12 cellular contexts compared by ENCODE assay signal in the genomic region with DNA sequence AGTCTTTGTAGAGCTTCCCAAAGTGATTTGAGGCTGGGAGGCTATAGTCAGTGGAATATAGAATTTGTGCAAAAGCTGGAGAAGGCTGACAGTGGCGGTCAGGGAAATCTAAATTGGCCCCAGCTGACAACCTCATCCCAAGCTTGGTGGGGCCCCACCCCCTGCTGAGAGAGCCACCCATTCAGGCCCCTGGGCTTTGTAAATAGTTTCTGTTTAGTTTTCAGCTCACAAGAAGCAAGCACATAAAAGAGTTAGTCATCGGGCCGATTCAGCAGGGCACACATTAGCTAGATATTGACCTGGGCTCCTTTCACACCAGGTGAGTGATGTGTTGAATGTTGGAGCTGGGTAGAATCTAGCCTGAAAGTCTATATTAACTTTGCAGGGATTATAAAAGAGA.
DNase-seq lines count a peak whose midpoint lies in the region; ATAC-seq and TF ChIP-seq lines count a peak whose summit lies in the region.
"Had no signal": no experiment of that assay in that cellular context is flagged by ENCODE, and none has a peak within 500 bp of the region (broad histone marks: within the 10 kb centered on the region; RNA-seq: fewer than 3 reads in every experiment).

No MANE protein-coding gene starts in this region.

- no peak overlapping the region for H3K27ac Mint-ChIP-seq in activated CD4-positive, alpha-beta T cell treated with anti-CD3 and anti-CD28 coated beads for 36 hours
- no peak overlapping the region for H3K27ac Mint-ChIP-seq in activated CD8-positive, alpha-beta T cell treated with anti-CD3 and anti-CD28 coated beads for 36 hours
- H3K27ac Mint-ChIP-seq: CD4-positive, CD25-positive, alpha-beta regulatory T cell had no signal

- H2BK120ac ChIP-seq in trophoblast cell (ENCODE audit: insufficient read depth, low read length, poor library complexity), result no peak overlapping the region

- CTCF ChIA-PET in activated CD4-positive, alpha-beta T cell treated with anti-CD3 and anti-CD28 coated beads for 36 hours (lab: Charles Lee), result interaction anchor here (1.0 kb wide), 1 partner anchor 29 kb away, joined by 3 read pairs; no protein-coding TSS in a partner anchor
- CTCF ChIA-PET in activated CD8-positive, alpha-beta T cell treated with anti-CD3 and anti-CD28 coated beads for 36 hours (lab: Charles Lee), result no interaction called here

- ATAC-seq in activated CD4-positive, alpha-beta T cell treated with anti-CD3 and anti-CD28 coated beads for 36 hours, result no peak
- ATAC-seq in GM21447 (IDR thresholded peaks at IDR 0.05; ENCODE audit: unreplicated experiment) (no peak), GM19351 (IDR thresholded peaks at IDR 0.05; ENCODE audit: unreplicated experiment) (no peak)
- ATAC-seq in activated CD8-positive, alpha-beta T cell treated with anti-CD3 and anti-CD28 coated beads for 36 hours, result no peak

- peaks cover 5% of the 10 kb centered on the region for H3K27me3 Mint-ChIP-seq in activated CD4-positive, alpha-beta T cell treated with anti-CD3 and anti-CD28 coated beads for 36 hours
- peaks cover 1% of the 10 kb centered on the region for H3K27me3 Mint-ChIP-seq in activated CD8-positive, alpha-beta T cell treated with anti-CD3 and anti-CD28 coated beads for 36 hours

- no peak overlapping the region for H3K9ac ChIP-seq in trophoblast cell (ENCODE audit: low read length)

- no peak overlapping the region for H4K8ac ChIP-seq in trophoblast cell (ENCODE audit: low read depth, low read length)

- POLR2A ChIA-PET in activated CD4-positive, alpha-beta T cell treated with anti-CD3 and anti-CD28 coated beads for 36 hours (lab: Charles Lee), result no interaction called here
- POLR2A ChIA-PET in activated CD8-positive, alpha-beta T cell treated with anti-CD3 and anti-CD28 coated beads for 36 hours (lab: Charles Lee), result no interaction called here

- TF ChIP-seq CTCF in NB4 (IDR thresholded peaks at IDR 0.05; ENCODE audit: low read depth, low read length), result no peak
- TF ChIP-seq CTCF in epithelial cell of esophagus (IDR thresholded peaks at IDR 0.05; ENCODE audit: insufficient read depth, low read depth, low read length, missing control alignments), result no peak
- TF ChIP-seq CTCF in activated CD8-positive, alpha-beta T cell treated with anti-CD3 and anti-CD28 coated beads for 36 hours (IDR thresholded peaks at IDR 0.05), result no peak

- H3K23ac ChIP-seq in trophoblast cell (ENCODE audit: low read length), result no peak overlapping the region

- H3K4me3 Mint-ChIP-seq in activated CD4-positive, alpha-beta T cell treated with anti-CD3 and anti-CD28 coated beads for 36 hours, result no peak overlapping the region
- H3K4me3 Mint-ChIP-seq in activated CD8-positive, alpha-beta T cell treated with anti-CD3 and anti-CD28 coated beads for 36 hours, result no peak overlapping the region
- H3K4me3 Mint-ChIP-seq: CD4-positive, CD25-positive, alpha-beta regulatory T cell had no signal

- peaks cover 3% of the 10 kb centered on the region for H3K4me1 Mint-ChIP-seq in activated CD4-positive, alpha-beta T cell treated with anti-CD3 and anti-CD28 coated beads for 36 hours
- H3K4me1 Mint-ChIP-seq in activated CD8-positive, alpha-beta T cell treated with anti-CD3 and anti-CD28 coated beads for 36 hours (ENCODE audit: low read depth), result peaks cover 3% of the 10 kb centered on the region
- H3K4me1 Mint-ChIP-seq: CD4-positive, CD25-positive, alpha-beta regulatory T cell had no signal

- no peak overlapping the region for H3K14ac ChIP-seq in trophoblast cell (ENCODE audit: low read length)

- no peak overlapping the region for H3K4me3 ChIP-seq in NB4 (ENCODE audit: low read depth, low read length)
- H3K4me3 ChIP-seq in epithelial cell of esophagus (ENCODE audit: low read length), result no peak overlapping the region
- H3K4me3 ChIP-seq in trophoblast cell (ENCODE audit: low read depth, low read length), result no peak overlapping the region
- H3K4me3 ChIP-seq: ascending aorta, thyroid gland had no signal

- no peak overlapping the region for H3K4ac ChIP-seq in trophoblast cell (ENCODE audit: low read depth, low read length)

- H3K27ac ChIP-seq in trophoblast cell (ENCODE audit: low read depth, low read length), result no peak overlapping the region
- H3K27ac ChIP-seq: ascending aorta, thyroid gland had no signal

- no peak overlapping the region for H3K18ac ChIP-seq in trophoblast cell (ENCODE audit: low read length)

- H4K91ac ChIP-seq in trophoblast cell (ENCODE audit: low read depth, low read length), result no peak overlapping the region

- intact Hi-C loops in activated CD4-positive, alpha-beta T cell treated with anti-CD3 and anti-CD28 coated beads for 36 hours (cut with DNase I, micrococcal nuclease), result no loop called here
- intact Hi-C loops in activated CD8-positive, alpha-beta T cell treated with anti-CD3 and anti-CD28 coated beads for 36 hours (cut with micrococcal nuclease), result no loop called here

- peak; percentile 99 for DNase-seq in DMS53 (lab: John Stamatoyannopoulos, UW)
- peak; percentile 26 for DNase-seq in NB4 (ENCODE audit: low read depth)
- DNase-seq in epithelial cell of esophagus (ENCODE audit: low read depth), result peak; percentile 69
- DNase-seq in trophoblast cell, result peak; percentile 24 to 49
- no peak for DNase-seq in activated CD4-positive, alpha-beta T cell treated with anti-CD3 and anti-CD28 coated beads for 36 hours
- DNase-seq in activated CD8-positive, alpha-beta T cell treated with anti-CD3 and anti-CD28 coated beads for 36 hours, result no peak
- DNase-seq: activated T-cell treated with anti-CD3 and anti-CD28 coated beads for 4 hours; CD4-positive, CD25-positive, alpha-beta regulatory T cell; thyroid gland had no signal

- no CpG with 5 or more reads among the region's 3 CpGs for WGBS in trophoblast cell (ENCODE audit: extremely low coverage, insufficient coverage, insufficient read length)

- no peaks in the 10 kb centered on the region for H3K79me2 ChIP-seq in trophoblast cell (ENCODE audit: control insufficient read depth, insufficient read depth, low read length, poor library complexity)

- no peak overlapping the region for H3K4me2 ChIP-seq in trophoblast cell (ENCODE audit: low read length)

- TF ChIP-seq POLR2A in NB4 (IDR thresholded peaks at IDR 0.05; ENCODE audit: extremely low read depth, insufficient read length), result no peak

- H3K4me1 ChIP-seq in trophoblast cell (ENCODE audit: control insufficient read depth in 1 of 2, insufficient read depth in 2 of 2, low read length in 2 of 2), result peaks cover 20 to 23% of the 10 kb centered on the region in 2 experiments

- no peak overlapping the region for H2BK5ac ChIP-seq in trophoblast cell (ENCODE audit: low read depth, low read length, poor library complexity)

- H4K12ac ChIP-seq in trophoblast cell (ENCODE audit: low read depth, low read length), result no peak overlapping the region

- no peaks in the 10 kb centered on the region for H3K36me3 Mint-ChIP-seq in activated CD4-positive, alpha-beta T cell treated with anti-CD3 and anti-CD28 coated beads for 36 hours (ENCODE audit: low read depth)
- no peaks in the 10 kb centered on the region for H3K36me3 Mint-ChIP-seq in activated CD8-positive, alpha-beta T cell treated with anti-CD3 and anti-CD28 coated beads for 36 hours (ENCODE audit: low read depth)
- H3K36me3 Mint-ChIP-seq: CD4-positive, CD25-positive, alpha-beta regulatory T cell had no signal

- H3K27me3 ChIP-seq in trophoblast cell (ENCODE audit: insufficient read depth, low read length), result no peaks in the 10 kb centered on the region
- H3K27me3 ChIP-seq: ascending aorta, thyroid gland had no signal

- peak overlapping the region; percentile 16 for H2BK12ac ChIP-seq in trophoblast cell (ENCODE audit: low read length)

- H2AK5ac ChIP-seq in trophoblast cell (ENCODE audit: low read length), result no peak overlapping the region

- H3K79me1 ChIP-seq in trophoblast cell (ENCODE audit: low read length), result peaks cover 2% of the 10 kb centered on the region

- no peaks in the 10 kb centered on the region for H3K9me3 Mint-ChIP-seq in activated CD4-positive, alpha-beta T cell treated with anti-CD3 and anti-CD28 coated beads for 36 hours (ENCODE audit: low read depth)
- no peaks in the 10 kb centered on the region for H3K9me3 Mint-ChIP-seq in activated CD8-positive, alpha-beta T cell treated with anti-CD3 and anti-CD28 coated beads for 36 hours

- H2AFZ ChIP-seq in trophoblast cell (ENCODE audit: insufficient read depth, low read length, poor library complexity), result no peak overlapping the region

- H3K36me3 ChIP-seq in trophoblast cell (ENCODE audit: control insufficient read depth in 1 of 2, insufficient read depth in 2 of 2, low read length in 2 of 2), result no peaks in the 10 kb centered on the region
- H3K36me3 ChIP-seq: ascending aorta, thyroid gland had no signal

- no peaks in the 10 kb centered on the region for H3K9me3 ChIP-seq in trophoblast cell (ENCODE audit: insufficient read depth, low read depth, low read length)
- H3K9me3 ChIP-seq: ascending aorta, thyroid gland had no signal

Comparison
In these comparisons a context has a peak if more than half of its experiments do, and no peak if none do; other contexts are left out.
1. DNase-seq: peak in DMS53 (single experiment), NB4 (single experiment), epithelial cell of esophagus (single experiment) and trophoblast cell (2 of 2); none in activated CD4-positive, alpha-beta T cell treated with anti-CD3 and anti-CD28 coated beads for 36 hours (single experiment) and activated CD8-positive, alpha-beta T cell treated with anti-CD3 and anti-CD28 coated beads for 36 hours (single experiment).